Comparison of ENCODE assay signal across 20 cellular contexts in the genomic region with DNA sequence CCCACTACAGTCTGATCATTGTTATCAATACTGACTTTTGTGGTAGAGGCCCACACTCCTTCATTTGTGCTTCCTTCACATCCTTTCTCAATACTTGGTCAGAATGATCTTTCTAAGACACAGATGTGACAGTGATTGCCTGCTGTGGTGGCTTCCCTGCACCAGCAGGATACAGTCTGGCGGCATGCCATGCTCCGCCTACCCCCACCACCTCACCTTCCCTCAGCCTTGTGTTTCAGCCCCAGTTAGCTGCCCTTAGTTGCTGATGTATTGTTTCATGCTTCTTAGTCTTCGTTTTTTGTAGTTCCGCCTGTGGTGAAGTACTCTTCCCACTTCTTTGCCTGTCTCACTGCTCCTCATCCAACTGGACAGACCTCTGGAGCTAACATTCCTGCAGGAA. TPM values are rescaled to one million over a fixed set of nuclear protein-coding genes. Genes with fewer than 3 reads are reported as not detected.
DNase-seq lines count a peak whose midpoint lies in the region; ATAC-seq and TF ChIP-seq lines count a peak whose summit lies in the region.
"Had no signal": no experiment of that assay in that cellular context is flagged by ENCODE, and none has a peak within 500 bp of the region (broad histone marks: within the 10 kb centered on the region; RNA-seq: fewer than 3 reads in every experiment).

No MANE protein-coding gene starts in this region.

- no peak overlapping the region for H3K27ac ChIP-seq in thyroid gland
- H3K27ac ChIP-seq: adrenal gland, BLaER1, cardiac muscle cell, RWPE1 had no signal

- WGBS in thyroid gland, 2 donors: 55 to 62% methylated on average over 4 of the region's 4 CpGs

- CTCF ChIA-PET in activated CD8-positive, alpha-beta memory T cell treated with anti-CD3 and anti-CD28 coated beads, Interleukin-2, amount 10 ng/mL, durations not matched to agents 7 days and 5 days (lab: Charles Lee): interaction anchor here (1.5 kb wide), 1 partner anchor 8 kb away, joined by 3 read pairs; no protein-coding TSS in a partner anchor

- H3K27me3 ChIP-seq in thyroid gland: no peaks in the 10 kb centered on the region
- H3K27me3 ChIP-seq: adrenal gland, BLaER1, cardiac muscle cell had no signal

- DNase-seq in DMS153 treated with DMSO at 0.1 percent for 48 hours (lab: John Stamatoyannopoulos, UW; ENCODE audit: unreplicated experiment): peak; percentile 5
- no peak for DNase-seq in DMS153 (lab: John Stamatoyannopoulos, UW)
- DNase-seq in activated naive CD8-positive, alpha-beta T cell treated with anti-CD3 and anti-CD28 coated beads for 36 hours: peak; percentile 3
- DNase-seq in activated naive CD8-positive, alpha-beta T cell treated with anti-CD3 and anti-CD28 coated beads, Interleukin-2, amount 50 U/mL, for 24 hours: no peak
- no peak for DNase-seq in chondrocyte (ENCODE audit: low spot score)
- peak; percentile 34 to 40 for DNase-seq in thyroid gland
- no peak for DNase-seq in posterior cingulate gyrus
- no peak for DNase-seq in activated CD8-positive, alpha-beta memory T cell treated with anti-CD3 and anti-CD28 coated beads, Interleukin-2, amount 10 ng/mL, durations not matched to agents 7 days and 5 days
- DNase-seq: 8988T; adrenal gland; DMS79; GOT3; NCI-H1436 treated with DMSO at 0.1 percent for 48 hours; NK-92 treated with Interleukin-12 subunit alpha and Interleukin-12 subunit beta, amount 100 ng/mL, for 24 hours had no signal

- no peaks in the 10 kb centered on the region for H3K9me3 ChIP-seq in thyroid gland
- H3K9me3 ChIP-seq: adrenal gland, BLaER1 had no signal

- no peaks in the 10 kb centered on the region for H3K27me3 Mint-ChIP-seq in activated naive CD8-positive, alpha-beta T cell treated with anti-CD3 and anti-CD28 coated beads for 36 hours
- no peaks in the 10 kb centered on the region for H3K27me3 Mint-ChIP-seq in activated naive CD8-positive, alpha-beta T cell treated with anti-CD3 and anti-CD28 coated beads, Interleukin-2, amount 50 U/mL, for 24 hours
- H3K27me3 Mint-ChIP-seq in chondrocyte (ENCODE audit: low read depth): no peaks in the 10 kb centered on the region
- H3K27me3 Mint-ChIP-seq in activated CD8-positive, alpha-beta memory T cell treated with anti-CD3 and anti-CD28 coated beads, Interleukin-2, amount 10 ng/mL, durations not matched to agents 7 days and 5 days: no peaks in the 10 kb centered on the region
- H3K27me3 Mint-ChIP-seq: type B pancreatic cell had no signal

- TF ChIP-seq CTCF in chondrocyte (IDR thresholded peaks at IDR 0.05): no peak
- TF ChIP-seq CTCF in thyroid gland (IDR thresholded peaks at IDR 0.05): no peak

- peaks cover 2% of the 10 kb centered on the region for H3K36me3 Mint-ChIP-seq in activated naive CD8-positive, alpha-beta T cell treated with anti-CD3 and anti-CD28 coated beads for 36 hours
- H3K36me3 Mint-ChIP-seq in activated naive CD8-positive, alpha-beta T cell treated with anti-CD3 and anti-CD28 coated beads, Interleukin-2, amount 50 U/mL, for 24 hours (ENCODE audit: low read depth): no peaks in the 10 kb centered on the region
- H3K36me3 Mint-ChIP-seq in chondrocyte (ENCODE audit: low read depth): no peaks in the 10 kb centered on the region
- no peaks in the 10 kb centered on the region for H3K36me3 Mint-ChIP-seq in activated CD8-positive, alpha-beta memory T cell treated with anti-CD3 and anti-CD28 coated beads, Interleukin-2, amount 10 ng/mL, durations not matched to agents 7 days and 5 days
- H3K36me3 Mint-ChIP-seq: natural killer cell treated with Interleukin-12 subunit alpha and Interleukin-12 subunit beta and Interleukin-15 and Interleukin-18, amount 100 ng/mL, for 72 hours; stimulated activated effector memory CD8-positive, alpha-beta T cell treated with anti-CD3 and anti-CD28 coated beads, Interleukin-12 subunit alpha, Interleukin-12 subunit beta, amount 100 ng/mL, for 72 hours; type B pancreatic cell had no signal

- no peaks in the 10 kb centered on the region for H3K36me3 ChIP-seq in thyroid gland
- H3K36me3 ChIP-seq: adrenal gland, BLaER1, cardiac muscle cell had no signal

- no peak overlapping the region for H3K4me3 ChIP-seq in thyroid gland (replicated peaks in 1 of 3)
- H3K4me3 ChIP-seq: adrenal gland, BLaER1, cardiac muscle cell had no signal

- H3K4me1 Mint-ChIP-seq in activated naive CD8-positive, alpha-beta T cell treated with anti-CD3 and anti-CD28 coated beads for 36 hours: no peaks in the 10 kb centered on the region
- peaks cover 3% of the 10 kb centered on the region for H3K4me1 Mint-ChIP-seq in activated naive CD8-positive, alpha-beta T cell treated with anti-CD3 and anti-CD28 coated beads, Interleukin-2, amount 50 U/mL, for 24 hours
- H3K4me1 Mint-ChIP-seq in chondrocyte (ENCODE audit: low read depth): peaks cover 63% of the 10 kb centered on the region
- H3K4me1 Mint-ChIP-seq in activated CD8-positive, alpha-beta memory T cell treated with anti-CD3 and anti-CD28 coated beads, Interleukin-2, amount 10 ng/mL, durations not matched to agents 7 days and 5 days: peaks cover 4% of the 10 kb centered on the region
- H3K4me1 Mint-ChIP-seq: stimulated activated effector memory CD8-positive, alpha-beta T cell treated with anti-CD3 and anti-CD28 coated beads, Interleukin-12 subunit alpha, Interleukin-12 subunit beta, amount 100 ng/mL, for 72 hours had no signal

- peaks cover 25 to 46% of the 10 kb centered on the region in 2 donors for H3K4me1 ChIP-seq in thyroid gland
- H3K4me1 ChIP-seq: adrenal gland had no signal

- H3K27ac Mint-ChIP-seq in activated naive CD8-positive, alpha-beta T cell treated with anti-CD3 and anti-CD28 coated beads for 36 hours: no peak overlapping the region
- no peak overlapping the region for H3K27ac Mint-ChIP-seq in activated naive CD8-positive, alpha-beta T cell treated with anti-CD3 and anti-CD28 coated beads, Interleukin-2, amount 50 U/mL, for 24 hours
- H3K27ac Mint-ChIP-seq in chondrocyte (ENCODE audit: unreplicated experiment): peak overlapping the region; percentile 42
- no peak overlapping the region for H3K27ac Mint-ChIP-seq in activated CD8-positive, alpha-beta memory T cell treated with anti-CD3 and anti-CD28 coated beads, Interleukin-2, amount 10 ng/mL, durations not matched to agents 7 days and 5 days
- H3K27ac Mint-ChIP-seq: natural killer cell treated with Interleukin-12 subunit alpha and Interleukin-12 subunit beta and Interleukin-15 and Interleukin-18, amount 100 ng/mL, for 72 hours; stimulated activated effector memory CD8-positive, alpha-beta T cell treated with anti-CD3 and anti-CD28 coated beads, Interleukin-12 subunit alpha, Interleukin-12 subunit beta, amount 100 ng/mL, for 72 hours; type B pancreatic cell had no signal

- ATAC-seq in activated naive CD8-positive, alpha-beta T cell treated with anti-CD3 and anti-CD28 coated beads, Interleukin-2, amount 50 U/mL, for 24 hours: no peak
- no peak for ATAC-seq in activated CD8-positive, alpha-beta memory T cell treated with anti-CD3 and anti-CD28 coated beads, Interleukin-2, amount 10 ng/mL, durations not matched to agents 7 days and 5 days
- ATAC-seq: natural killer cell treated with Interleukin-12 subunit alpha and Interleukin-12 subunit beta and Interleukin-15 and Interleukin-18, amount 100 ng/mL, for 72 hours; stimulated activated effector memory CD8-positive, alpha-beta T cell treated with anti-CD3 and anti-CD28 coated beads, Interleukin-12 subunit alpha, Interleukin-12 subunit beta, amount 100 ng/mL, for 72 hours had no signal

- H3K9me3 Mint-ChIP-seq in activated naive CD8-positive, alpha-beta T cell treated with anti-CD3 and anti-CD28 coated beads for 36 hours: no peaks in the 10 kb centered on the region
- H3K9me3 Mint-ChIP-seq in activated naive CD8-positive, alpha-beta T cell treated with anti-CD3 and anti-CD28 coated beads, Interleukin-2, amount 50 U/mL, for 24 hours: no peaks in the 10 kb centered on the region
- H3K9me3 Mint-ChIP-seq in chondrocyte (ENCODE audit: low read depth): no peaks in the 10 kb centered on the region
- H3K9me3 Mint-ChIP-seq in activated CD8-positive, alpha-beta memory T cell treated with anti-CD3 and anti-CD28 coated beads, Interleukin-2, amount 10 ng/mL, durations not matched to agents 7 days and 5 days (ENCODE audit: low read depth): no peaks in the 10 kb centered on the region
- H3K9me3 Mint-ChIP-seq: natural killer cell treated with Interleukin-12 subunit alpha and Interleukin-12 subunit beta and Interleukin-15 and Interleukin-18, amount 100 ng/mL, for 72 hours; stimulated activated effector memory CD8-positive, alpha-beta T cell treated with anti-CD3 and anti-CD28 coated beads, Interleukin-12 subunit alpha, Interleukin-12 subunit beta, amount 100 ng/mL, for 72 hours; type B pancreatic cell had no signal

- intact Hi-C loops in thyroid gland (cut with DNase I) (no loop called here), posterior cingulate gyrus (cut with DNase I) (no loop called here)

- no peak overlapping the region for H3K4me3 Mint-ChIP-seq in activated naive CD8-positive, alpha-beta T cell treated with anti-CD3 and anti-CD28 coated beads for 36 hours
- H3K4me3 Mint-ChIP-seq in activated naive CD8-positive, alpha-beta T cell treated with anti-CD3 and anti-CD28 coated beads, Interleukin-2, amount 50 U/mL, for 24 hours: no peak overlapping the region
- H3K4me3 Mint-ChIP-seq in chondrocyte (ENCODE audit: unreplicated experiment): no peak overlapping the region
- no peak overlapping the region for H3K4me3 Mint-ChIP-seq in activated CD8-positive, alpha-beta memory T cell treated with anti-CD3 and anti-CD28 coated beads, Interleukin-2, amount 10 ng/mL, durations not matched to agents 7 days and 5 days
- H3K4me3 Mint-ChIP-seq: natural killer cell treated with Interleukin-12 subunit alpha and Interleukin-12 subunit beta and Interleukin-15 and Interleukin-18, amount 100 ng/mL, for 72 hours; stimulated activated effector memory CD8-positive, alpha-beta T cell treated with anti-CD3 and anti-CD28 coated beads, Interleukin-12 subunit alpha, Interleukin-12 subunit beta, amount 100 ng/mL, for 72 hours; type B pancreatic cell had no signal

- TF ChIP-seq POLR2A in thyroid gland (IDR thresholded peaks at IDR 0.05): no peak

RNA-seq across cellular contexts. Expression of gene LRRC1, which starts 10.9 kb away (rescaled TPM):
- 1 to 10 TPM; 1.5 to 2.6 TPM for total RNA-seq in activated naive CD8-positive, alpha-beta T cell treated with anti-CD3 and anti-CD28 coated beads for 36 hours
- total RNA-seq in chondrocyte: 10.4 to 14.1 TPM (median 14.0 TPM) in 3 replicates
- total RNA-seq in thyroid gland: 10 to 100 TPM; 41.7 to 52.4 (median 48.4) TPM
- total RNA-seq in activated CD8-positive, alpha-beta memory T cell treated with anti-CD3 and anti-CD28 coated beads, Interleukin-2, amount 10 ng/mL, durations not matched to agents 7 days and 5 days: 1 to 10 TPM; 4.5 to 4.6 TPM

Comparison
In these comparisons a context has a peak if more than half of its experiments do, and no peak if none do; other contexts are left out.
1. DNase-seq: peak in DMS153 treated with DMSO at 0.1 percent for 48 hours (single experiment), activated naive CD8-positive, alpha-beta T cell treated with anti-CD3 and anti-CD28 coated beads for 36 hours (single experiment) and thyroid gland (2 of 2); none in DMS153 (single experiment), activated naive CD8-positive, alpha-beta T cell treated with anti-CD3 and anti-CD28 coated beads, Interleukin-2, amount 50 U/mL, for 24 hours (single experiment), chondrocyte (single experiment), posterior cingulate gyrus (0 of 10) and activated CD8-positive, alpha-beta memory T cell treated with anti-CD3 and anti-CD28 coated beads, Interleukin-2, amount 10 ng/mL, durations not matched to agents 7 days and 5 days (single experiment).